Comparison of ENCODE assay signal across 1 cellular context in the genomic region with DNA sequence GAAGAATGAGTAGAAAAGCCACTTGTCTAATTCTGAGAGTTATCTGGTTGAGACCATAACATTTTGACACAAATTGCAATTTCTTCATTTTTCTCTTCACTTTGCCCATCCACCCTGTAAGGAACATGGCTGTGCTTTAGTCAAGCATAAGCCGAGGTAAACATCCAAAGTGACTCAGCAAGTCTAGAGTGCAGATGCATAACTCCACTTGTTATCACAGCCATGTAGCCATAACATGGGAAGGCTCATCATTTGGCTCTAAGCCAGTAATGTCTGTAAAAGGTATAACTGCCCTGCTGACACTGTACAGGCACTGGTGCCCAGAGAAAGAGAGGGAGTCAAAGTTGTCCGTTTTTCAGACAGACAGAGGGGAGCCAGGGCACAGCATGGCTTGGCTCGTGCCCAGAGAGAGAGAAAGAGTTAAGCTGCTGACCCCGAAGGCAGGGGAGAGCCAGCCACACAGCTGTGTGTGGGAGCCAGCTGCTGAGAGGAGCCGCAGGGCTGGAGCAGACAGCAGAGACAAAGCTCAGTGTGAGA.
TF ChIP-seq lines count a peak whose summit lies in the region.

No MANE protein-coding gene starts in this region.

TF ChIP-seq in K562, 482 proteins besides CTCF, POLR2A, EP300 and RAD21 (continued from another document and continues in another):
- TF ChIP-seq, protein P1, sequence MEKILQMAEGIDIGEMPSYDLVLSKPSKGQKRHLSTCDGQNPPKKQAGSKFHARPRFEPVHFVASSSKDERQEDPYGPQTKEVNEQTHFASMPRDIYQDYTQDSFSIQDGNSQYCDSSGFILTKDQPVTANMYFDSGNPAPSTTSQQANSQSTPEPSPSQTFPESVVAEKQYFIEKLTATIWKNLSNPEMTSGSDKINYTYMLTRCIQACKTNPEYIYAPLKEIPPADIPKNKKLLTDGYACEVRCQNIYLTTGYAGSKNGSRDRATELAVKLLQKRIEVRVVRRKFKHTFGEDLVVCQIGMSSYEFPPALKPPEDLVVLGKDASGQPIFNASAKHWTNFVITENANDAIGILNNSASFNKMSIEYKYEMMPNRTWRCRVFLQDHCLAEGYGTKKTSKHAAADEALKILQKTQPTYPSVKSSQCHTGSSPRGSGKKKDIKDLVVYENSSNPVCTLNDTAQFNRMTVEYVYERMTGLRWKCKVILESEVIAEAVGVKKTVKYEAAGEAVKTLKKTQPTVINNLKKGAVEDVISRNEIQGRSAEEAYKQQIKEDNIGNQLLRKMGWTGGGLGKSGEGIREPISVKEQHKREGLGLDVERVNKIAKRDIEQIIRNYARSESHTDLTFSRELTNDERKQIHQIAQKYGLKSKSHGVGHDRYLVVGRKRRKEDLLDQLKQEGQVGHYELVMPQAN (IDR thresholded peaks at IDR 0.05; ENCODE audit: borderline replicate concordance) = no peak
- no peak for TF ChIP-seq ZNF408 (CRISPR knock-in tag; IDR thresholded peaks at IDR 0.05; ENCODE audit: low read depth)
- TF ChIP-seq, protein P2, sequence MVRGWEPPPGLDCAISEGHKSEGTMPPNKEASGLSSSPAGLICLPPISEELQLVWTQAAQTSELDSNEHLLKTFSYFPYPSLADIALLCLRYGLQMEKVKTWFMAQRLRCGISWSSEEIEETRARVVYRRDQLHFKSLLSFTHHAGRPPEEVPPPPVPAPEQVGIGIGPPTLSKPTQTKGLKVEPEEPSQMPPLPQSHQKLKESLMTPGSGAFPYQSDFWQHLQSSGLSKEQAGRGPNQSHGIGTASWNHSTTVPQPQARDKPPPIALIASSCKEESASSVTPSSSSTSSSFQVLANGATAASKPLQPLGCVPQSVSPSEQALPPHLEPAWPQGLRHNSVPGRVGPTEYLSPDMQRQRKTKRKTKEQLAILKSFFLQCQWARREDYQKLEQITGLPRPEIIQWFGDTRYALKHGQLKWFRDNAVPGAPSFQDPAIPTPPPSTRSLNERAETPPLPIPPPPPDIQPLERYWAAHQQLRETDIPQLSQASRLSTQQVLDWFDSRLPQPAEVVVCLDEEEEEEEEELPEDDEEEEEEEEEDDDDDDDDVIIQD (CRISPR knock-in tag; IDR thresholded peaks at IDR 0.05) = peak; percentile 58; the same call in 1 of the 2 replicates
- TF ChIP-seq WHSC1 (IDR thresholded peaks at IDR 0.05; ENCODE audit: low read length) = no peak
- no peak for TF ChIP-seq MEIS2 (IDR thresholded peaks at IDR 0.05; ENCODE audit: partially characterized antibody)
- TF ChIP-seq, protein P3, sequence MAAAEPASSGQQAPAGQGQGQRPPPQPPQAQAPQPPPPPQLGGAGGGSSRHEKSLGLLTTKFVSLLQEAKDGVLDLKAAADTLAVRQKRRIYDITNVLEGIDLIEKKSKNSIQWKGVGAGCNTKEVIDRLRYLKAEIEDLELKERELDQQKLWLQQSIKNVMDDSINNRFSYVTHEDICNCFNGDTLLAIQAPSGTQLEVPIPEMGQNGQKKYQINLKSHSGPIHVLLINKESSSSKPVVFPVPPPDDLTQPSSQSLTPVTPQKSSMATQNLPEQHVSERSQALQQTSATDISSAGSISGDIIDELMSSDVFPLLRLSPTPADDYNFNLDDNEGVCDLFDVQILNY (CRISPR knock-in tag; IDR thresholded peaks at IDR 0.05) = no peak
- TF ChIP-seq ZBTB1 (CRISPR knock-in tag; IDR thresholded peaks at IDR 0.05; ENCODE audit: borderline replicate concordance, low read depth) = no peak
- peak; percentile 95 for TF ChIP-seq ZNF41 (CRISPR knock-in tag; conservative IDR thresholded peaks at IDR 0.05)
- no peak for TF ChIP-seq THRAP3 (IDR thresholded peaks at IDR 0.05; ENCODE audit: borderline replicate concordance)
- no peak for TF ChIP-seq PRPF4 (IDR thresholded peaks at IDR 0.05; ENCODE audit: insufficient read depth, low read depth, low read length, poor library complexity, severe bottlenecking)
- TF ChIP-seq, protein P4, sequence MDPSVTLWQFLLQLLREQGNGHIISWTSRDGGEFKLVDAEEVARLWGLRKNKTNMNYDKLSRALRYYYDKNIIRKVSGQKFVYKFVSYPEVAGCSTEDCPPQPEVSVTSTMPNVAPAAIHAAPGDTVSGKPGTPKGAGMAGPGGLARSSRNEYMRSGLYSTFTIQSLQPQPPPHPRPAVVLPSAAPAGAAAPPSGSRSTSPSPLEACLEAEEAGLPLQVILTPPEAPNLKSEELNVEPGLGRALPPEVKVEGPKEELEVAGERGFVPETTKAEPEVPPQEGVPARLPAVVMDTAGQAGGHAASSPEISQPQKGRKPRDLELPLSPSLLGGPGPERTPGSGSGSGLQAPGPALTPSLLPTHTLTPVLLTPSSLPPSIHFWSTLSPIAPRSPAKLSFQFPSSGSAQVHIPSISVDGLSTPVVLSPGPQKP (CRISPR knock-in tag; IDR thresholded peaks at IDR 0.05) = no peak
- TF ChIP-seq, protein P5, sequence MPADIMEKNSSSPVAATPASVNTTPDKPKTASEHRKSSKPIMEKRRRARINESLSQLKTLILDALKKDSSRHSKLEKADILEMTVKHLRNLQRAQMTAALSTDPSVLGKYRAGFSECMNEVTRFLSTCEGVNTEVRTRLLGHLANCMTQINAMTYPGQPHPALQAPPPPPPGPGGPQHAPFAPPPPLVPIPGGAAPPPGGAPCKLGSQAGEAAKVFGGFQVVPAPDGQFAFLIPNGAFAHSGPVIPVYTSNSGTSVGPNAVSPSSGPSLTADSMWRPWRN (IDR thresholded peaks at IDR 0.05; ENCODE audit: low read depth) = no peak
- peak; percentile 97 for TF ChIP-seq ZNF583 (CRISPR knock-in tag; IDR thresholded peaks at IDR 0.05)
- no peak for TF ChIP-seq ZNF217 (CRISPR knock-in tag; IDR thresholded peaks at IDR 0.05)
- 0 out of 2 replicates have a peak, but pooled peaks have one; percentile 13 for TF ChIP-seq ZNF57 (CRISPR knock-in tag; IDR thresholded peaks at IDR 0.05)
- peak; percentile 73 for TF ChIP-seq ARID1B (IDR thresholded peaks at IDR 0.05)
- peak; percentile 68 for TF ChIP-seq NFIX (CRISPR knock-in tag; IDR thresholded peaks at IDR 0.05; ENCODE audit: low read depth)
- peak; percentile 97 for TF ChIP-seq ZNF584 (CRISPR knock-in tag; IDR thresholded peaks at IDR 0.05; ENCODE audit: low read depth)
- TF ChIP-seq NFXL1 (CRISPR knock-in tag; IDR thresholded peaks at IDR 0.05) = peak; percentile 95
- TF ChIP-seq TAF15 (IDR thresholded peaks at IDR 0.05; ENCODE audit: low read depth, low read length) = no peak
- no peak for TF ChIP-seq PHF8 (IDR thresholded peaks at IDR 0.05; ENCODE audit: borderline replicate concordance, low read length)
- TF ChIP-seq, protein P6, sequence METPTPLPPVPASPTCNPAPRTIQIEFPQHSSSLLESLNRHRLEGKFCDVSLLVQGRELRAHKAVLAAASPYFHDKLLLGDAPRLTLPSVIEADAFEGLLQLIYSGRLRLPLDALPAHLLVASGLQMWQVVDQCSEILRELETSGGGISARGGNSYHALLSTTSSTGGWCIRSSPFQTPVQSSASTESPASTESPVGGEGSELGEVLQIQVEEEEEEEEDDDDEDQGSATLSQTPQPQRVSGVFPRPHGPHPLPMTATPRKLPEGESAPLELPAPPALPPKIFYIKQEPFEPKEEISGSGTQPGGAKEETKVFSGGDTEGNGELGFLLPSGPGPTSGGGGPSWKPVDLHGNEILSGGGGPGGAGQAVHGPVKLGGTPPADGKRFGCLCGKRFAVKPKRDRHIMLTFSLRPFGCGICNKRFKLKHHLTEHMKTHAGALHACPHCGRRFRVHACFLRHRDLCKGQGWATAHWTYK (CRISPR knock-in tag; IDR thresholded peaks at IDR 0.05) = peak; percentile 97
- no peak for TF ChIP-seq ZSCAN29 (IDR thresholded peaks at IDR 0.05)
- TF ChIP-seq EZH2 (IDR thresholded peaks at IDR 0.05; ENCODE audit: borderline replicate concordance, low read depth, low read length) = no peak
- TF ChIP-seq TSC22D4 (tag; IDR thresholded peaks at IDR 0.05) = no peak
- TF ChIP-seq KDM1A (IDR thresholded peaks at IDR 0.05) = peak; percentile 43 to 67; a peak in 3 of 4 replicates
- TF ChIP-seq, protein P7, sequence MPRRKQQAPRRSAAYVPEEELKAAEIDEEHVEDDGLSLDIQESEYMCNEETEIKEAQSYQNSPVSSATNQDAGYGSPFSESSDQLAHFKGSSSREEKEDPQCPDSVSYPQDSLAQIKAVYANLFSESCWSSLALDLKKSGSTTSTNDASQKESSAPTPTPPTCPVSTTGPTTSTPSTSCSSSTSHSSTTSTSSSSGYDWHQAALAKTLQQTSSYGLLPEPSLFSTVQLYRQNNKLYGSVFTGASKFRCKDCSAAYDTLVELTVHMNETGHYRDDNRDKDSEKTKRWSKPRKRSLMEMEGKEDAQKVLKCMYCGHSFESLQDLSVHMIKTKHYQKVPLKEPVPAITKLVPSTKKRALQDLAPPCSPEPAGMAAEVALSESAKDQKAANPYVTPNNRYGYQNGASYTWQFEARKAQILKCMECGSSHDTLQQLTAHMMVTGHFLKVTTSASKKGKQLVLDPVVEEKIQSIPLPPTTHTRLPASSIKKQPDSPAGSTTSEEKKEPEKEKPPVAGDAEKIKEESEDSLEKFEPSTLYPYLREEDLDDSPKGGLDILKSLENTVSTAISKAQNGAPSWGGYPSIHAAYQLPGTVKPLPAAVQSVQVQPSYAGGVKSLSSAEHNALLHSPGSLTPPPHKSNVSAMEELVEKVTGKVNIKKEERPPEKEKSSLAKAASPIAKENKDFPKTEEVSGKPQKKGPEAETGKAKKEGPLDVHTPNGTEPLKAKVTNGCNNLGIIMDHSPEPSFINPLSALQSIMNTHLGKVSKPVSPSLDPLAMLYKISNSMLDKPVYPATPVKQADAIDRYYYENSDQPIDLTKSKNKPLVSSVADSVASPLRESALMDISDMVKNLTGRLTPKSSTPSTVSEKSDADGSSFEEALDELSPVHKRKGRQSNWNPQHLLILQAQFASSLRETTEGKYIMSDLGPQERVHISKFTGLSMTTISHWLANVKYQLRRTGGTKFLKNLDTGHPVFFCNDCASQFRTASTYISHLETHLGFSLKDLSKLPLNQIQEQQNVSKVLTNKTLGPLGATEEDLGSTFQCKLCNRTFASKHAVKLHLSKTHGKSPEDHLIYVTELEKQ (CRISPR knock-in tag; IDR thresholded peaks at IDR 0.05) = peak; percentile 82; the same call in 1 of the 2 replicates
- TF ChIP-seq, protein P8, sequence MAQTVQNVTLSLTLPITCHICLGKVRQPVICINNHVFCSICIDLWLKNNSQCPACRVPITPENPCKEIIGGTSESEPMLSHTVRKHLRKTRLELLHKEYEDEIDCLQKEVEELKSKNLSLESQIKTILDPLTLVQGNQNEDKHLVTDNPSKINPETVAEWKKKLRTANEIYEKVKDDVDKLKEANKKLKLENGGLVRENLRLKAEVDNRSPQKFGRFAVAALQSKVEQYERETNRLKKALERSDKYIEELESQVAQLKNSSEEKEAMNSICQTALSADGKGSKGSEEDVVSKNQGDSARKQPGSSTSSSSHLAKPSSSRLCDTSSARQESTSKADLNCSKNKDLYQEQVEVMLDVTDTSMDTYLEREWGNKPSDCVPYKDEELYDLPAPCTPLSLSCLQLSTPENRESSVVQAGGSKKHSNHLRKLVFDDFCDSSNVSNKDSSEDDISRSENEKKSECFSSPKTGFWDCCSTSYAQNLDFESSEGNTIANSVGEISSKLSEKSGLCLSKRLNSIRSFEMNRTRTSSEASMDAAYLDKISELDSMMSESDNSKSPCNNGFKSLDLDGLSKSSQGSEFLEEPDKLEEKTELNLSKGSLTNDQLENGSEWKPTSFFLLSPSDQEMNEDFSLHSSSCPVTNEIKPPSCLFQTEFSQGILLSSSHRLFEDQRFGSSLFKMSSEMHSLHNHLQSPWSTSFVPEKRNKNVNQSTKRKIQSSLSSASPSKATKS (CRISPR knock-in tag; IDR thresholded peaks at IDR 0.05) = no peak
- TF ChIP-seq SAFB (IDR thresholded peaks at IDR 0.05; ENCODE audit: borderline replicate concordance, low read depth, low read length) = no peak
- TF ChIP-seq ZNF551 (CRISPR knock-in tag; IDR thresholded peaks at IDR 0.05) = peak; percentile 77; the same call in 1 of the 2 replicates
- TF ChIP-seq LARP7 (IDR thresholded peaks at IDR 0.05) = no peak
- TF ChIP-seq, protein P9, sequence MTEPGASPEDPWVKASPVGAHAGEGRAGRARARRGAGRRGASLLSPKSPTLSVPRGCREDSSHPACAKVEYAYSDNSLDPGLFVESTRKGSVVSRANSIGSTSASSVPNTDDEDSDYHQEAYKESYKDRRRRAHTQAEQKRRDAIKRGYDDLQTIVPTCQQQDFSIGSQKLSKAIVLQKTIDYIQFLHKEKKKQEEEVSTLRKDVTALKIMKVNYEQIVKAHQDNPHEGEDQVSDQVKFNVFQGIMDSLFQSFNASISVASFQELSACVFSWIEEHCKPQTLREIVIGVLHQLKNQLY (CRISPR knock-in tag; conservative IDR thresholded peaks at IDR 0.05) = no peak
- TF ChIP-seq GABPB1 (CRISPR knock-in tag; IDR thresholded peaks at IDR 0.05) = no peak
- TF ChIP-seq NFE2 (IDR thresholded peaks at IDR 0.05; ENCODE audit: low read depth) = peak; percentile 97
- TF ChIP-seq, protein P10, sequence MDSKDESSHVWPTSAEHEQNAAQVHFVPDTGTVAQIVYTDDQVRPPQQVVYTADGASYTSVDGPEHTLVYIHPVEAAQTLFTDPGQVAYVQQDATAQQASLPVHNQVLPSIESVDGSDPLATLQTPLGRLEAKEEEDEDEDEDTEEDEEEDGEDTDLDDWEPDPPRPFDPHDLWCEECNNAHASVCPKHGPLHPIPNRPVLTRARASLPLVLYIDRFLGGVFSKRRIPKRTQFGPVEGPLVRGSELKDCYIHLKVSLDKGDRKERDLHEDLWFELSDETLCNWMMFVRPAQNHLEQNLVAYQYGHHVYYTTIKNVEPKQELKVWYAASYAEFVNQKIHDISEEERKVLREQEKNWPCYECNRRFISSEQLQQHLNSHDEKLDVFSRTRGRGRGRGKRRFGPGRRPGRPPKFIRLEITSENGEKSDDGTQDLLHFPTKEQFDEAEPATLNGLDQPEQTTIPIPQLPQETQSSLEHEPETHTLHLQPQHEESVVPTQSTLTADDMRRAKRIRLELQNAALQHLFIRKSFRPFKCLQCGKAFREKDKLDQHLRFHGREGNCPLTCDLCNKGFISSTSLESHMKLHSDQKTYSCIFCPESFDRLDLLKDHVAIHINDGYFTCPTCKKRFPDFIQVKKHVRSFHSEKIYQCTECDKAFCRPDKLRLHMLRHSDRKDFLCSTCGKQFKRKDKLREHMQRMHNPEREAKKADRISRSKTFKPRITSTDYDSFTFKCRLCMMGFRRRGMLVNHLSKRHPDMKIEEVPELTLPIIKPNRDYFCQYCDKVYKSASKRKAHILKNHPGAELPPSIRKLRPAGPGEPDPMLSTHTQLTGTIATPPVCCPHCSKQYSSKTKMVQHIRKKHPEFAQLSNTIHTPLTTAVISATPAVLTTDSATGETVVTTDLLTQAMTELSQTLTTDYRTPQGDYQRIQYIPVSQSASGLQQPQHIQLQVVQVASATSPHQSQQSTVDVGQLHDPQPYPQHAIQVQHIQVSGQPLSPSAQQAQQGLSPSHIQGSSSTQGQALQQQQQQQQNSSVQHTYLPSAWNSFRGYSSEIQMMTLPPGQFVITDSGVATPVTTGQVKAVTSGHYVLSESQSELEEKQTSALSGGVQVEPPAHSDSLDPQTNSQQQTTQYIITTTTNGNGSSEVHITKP (IDR thresholded peaks at IDR 0.05; ENCODE audit: partially characterized antibody) = no peak
- TF ChIP-seq RBM17 (IDR thresholded peaks at IDR 0.05; ENCODE audit: borderline replicate concordance, low read depth, low read length) = no peak
- TF ChIP-seq YY1 (IDR thresholded peaks at IDR 0.05; ENCODE audit: borderline replicate concordance in 1 of 3, control insufficient read depth in 1 of 3, extremely low read depth in 1 of 3, insufficient read depth in 3 of 3, insufficient read length in 1 of 3, insufficient replicate concordance in 2 of 3, low read depth in 1 of 3, low read length in 2 of 3) = no peak
- TF ChIP-seq, protein P11, sequence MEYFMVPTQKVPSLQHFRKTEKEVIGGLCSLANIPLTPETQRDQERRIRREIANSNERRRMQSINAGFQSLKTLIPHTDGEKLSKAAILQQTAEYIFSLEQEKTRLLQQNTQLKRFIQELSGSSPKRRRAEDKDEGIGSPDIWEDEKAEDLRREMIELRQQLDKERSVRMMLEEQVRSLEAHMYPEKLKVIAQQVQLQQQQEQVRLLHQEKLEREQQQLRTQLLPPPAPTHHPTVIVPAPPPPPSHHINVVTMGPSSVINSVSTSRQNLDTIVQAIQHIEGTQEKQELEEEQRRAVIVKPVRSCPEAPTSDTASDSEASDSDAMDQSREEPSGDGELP (CRISPR knock-in tag; IDR thresholded peaks at IDR 0.05; ENCODE audit: borderline replicate concordance) = peak; percentile 83
- no peak for TF ChIP-seq ZNF785 (CRISPR knock-in tag; IDR thresholded peaks at IDR 0.05)
- no peak for TF ChIP-seq KAT2B (IDR thresholded peaks at IDR 0.05; ENCODE audit: low read depth, low read length)
